Comparison of ENCODE assay signal across 8 cellular contexts in genomic region chr3:45554001-45554691, GRCh38. TPM values are rescaled to one million over a fixed set of nuclear protein-coding genes. Genes with fewer than 3 reads are reported as not detected.
DNase-seq lines count a peak whose midpoint lies in the region; ATAC-seq and TF ChIP-seq lines count a peak whose summit lies in the region.

No MANE protein-coding gene starts in this region.

- H3K9ac ChIP-seq in SU-DHL-6 (ENCODE audit: low read length), result no peak overlapping the region

- peak overlapping the region; percentile 41 for H3K4me2 ChIP-seq in SU-DHL-6 (ENCODE audit: low read depth, low read length, poor library complexity, severe bottlenecking)

- peaks cover 5% of the 10 kb centered on the region; the same call in 1 of the 2 replicates for H3F3A ChIP-seq in SU-DHL-6 (ENCODE audit: insufficient read depth)

- peak; percentile 60 for ATAC-seq in GM18868 (IDR thresholded peaks at IDR 0.05; ENCODE audit: unreplicated experiment)
- peak; percentile 78 for ATAC-seq in HG03064 (IDR thresholded peaks at IDR 0.05; ENCODE audit: low read depth, unreplicated experiment)
- ATAC-seq in left colon, result peak; percentile 36

- no peaks in the 10 kb centered on the region for H3K27me3 ChIP-seq in SU-DHL-6 (ENCODE audit: low read length)

- no peaks in the 10 kb centered on the region for H3K36me3 ChIP-seq in SU-DHL-6 (ENCODE audit: low read length)

- H4K20me1 ChIP-seq in SU-DHL-6 (ENCODE audit: low read depth, low read length), result no peaks in the 10 kb centered on the region

- peak overlapping the region; percentile 42 for H3K27ac ChIP-seq in SU-DHL-6 (ENCODE audit: low read depth, low read length)

- H3K4me3 ChIP-seq in SU-DHL-6 (ENCODE audit: insufficient read depth, low read length, poor library complexity, severe bottlenecking), result no peak overlapping the region

- DNase-seq in left colon (peak; percentile 61 to 62), NCI-H1092 (lab: John Stamatoyannopoulos, UW) (no peak), mesenteric fat pad (ENCODE audit: low spot score) (no peak), NCI-H774 (lab: John Stamatoyannopoulos, UW) (no peak)
- DNase-seq in activated CD4-positive, CD25-positive, alpha-beta regulatory T cell (lab: John Stamatoyannopoulos, UW), result no peak

- no peaks in the 10 kb centered on the region for H3K9me3 ChIP-seq in SU-DHL-6 (ENCODE audit: insufficient read depth, low read length)

- H3K9me2 ChIP-seq in SU-DHL-6 (replicated peaks; ENCODE audit: insufficient read depth, low read length), result no peaks in the 10 kb centered on the region

- TF ChIP-seq CTCF in SU-DHL-6 (IDR thresholded peaks at IDR 0.05; ENCODE audit: insufficient read depth, low read length, poor library complexity, severe bottlenecking), result no peak

- no peak overlapping the region for H2AFZ ChIP-seq in SU-DHL-6 (ENCODE audit: low read depth, low read length, severe bottlenecking)

- no peaks in the 10 kb centered on the region for H3K79me2 ChIP-seq in SU-DHL-6 (ENCODE audit: insufficient read depth, low read length)

- intact Hi-C loops in left colon (cut with DNase I, micrococcal nuclease), result no loop called here

RNA-seq across cellular contexts. Expression of gene LIMD1, which starts 40.4 kb away (rescaled TPM):
- 10 to 100 TPM; 35.0 to 42.6 TPM for total RNA-seq in left colon
- 26.5 TPM for total RNA-seq in mesenteric fat pad

Comparison
In these comparisons a context has a peak if more than half of its experiments do, and no peak if none do; other contexts are left out.
1. DNase-seq: peak in left colon (2 of 2); none in activated CD4-positive, CD25-positive, alpha-beta regulatory T cell (0 of 4), NCI-H1092 (single experiment), mesenteric fat pad (single experiment) and NCI-H774 (single experiment).
2. Peak in every context shown above with its lines, with median percentiles within 50 percentile points of each other: ATAC-seq.